ENCODE assay signal across 9 cellular contexts in genomic region chr17:40025991-40026815, GRCh38. TPM values are rescaled to one million over a fixed set of nuclear protein-coding genes. Genes with fewer than 3 reads are reported as not detected.
DNase-seq lines count a peak whose midpoint lies in the region; ATAC-seq and TF ChIP-seq lines count a peak whose summit lies in the region.
"Had no signal": no experiment of that assay in that cellular context is flagged by ENCODE, and none has a peak within 500 bp of the region (broad histone marks: within the 10 kb centered on the region; RNA-seq: fewer than 3 reads in every experiment).

No MANE protein-coding gene starts in this region.

- H3K4me3 Mint-ChIP-seq in activated naive CD8-positive, alpha-beta T cell treated with anti-CD3 and anti-CD28 coated beads for 36 hours: no peak overlapping the region
- H3K4me3 Mint-ChIP-seq in naive thymus-derived CD4-positive, alpha-beta T cell: peak overlapping the region; percentile 11 to 78 (median 56)
- no peak overlapping the region for H3K4me3 Mint-ChIP-seq in chondrocyte (ENCODE audit: unreplicated experiment)

- no peak overlapping the region for H3K27ac ChIP-seq in naive thymus-derived CD4-positive, alpha-beta T cell (ENCODE audit: low read depth, low read length)
- no peak overlapping the region for H3K27ac ChIP-seq in aorta (ENCODE audit: low read depth in 1 of 2, low read length in 2 of 2)
- H3K27ac ChIP-seq: pancreas had no signal

- peaks cover 4 to 77% (median 6%) of the 10 kb centered on the region in 3 experiments for H3K36me3 ChIP-seq in naive thymus-derived CD4-positive, alpha-beta T cell (ENCODE audit: control insufficient read depth in 2 of 3, insufficient read depth in 3 of 3, low read length in 3 of 3)
- H3K36me3 ChIP-seq in aorta (ENCODE audit: control insufficient read depth in 1 of 2, insufficient read depth in 2 of 2, low read length in 1 of 2): peaks cover 0 to 10% of the 10 kb centered on the region in 2 donors

- peak; percentile 68 for ATAC-seq in naive thymus-derived CD4-positive, alpha-beta T cell
- ATAC-seq in aorta (ENCODE audit: low FRiP score) (no peak), HG03521 (IDR thresholded peaks at IDR 0.05; ENCODE audit: unreplicated experiment) (no peak)

- peaks cover 33% of the 10 kb centered on the region for H3K36me3 Mint-ChIP-seq in activated naive CD8-positive, alpha-beta T cell treated with anti-CD3 and anti-CD28 coated beads for 36 hours
- peaks cover 8 to 49% (median 12%) of the 10 kb centered on the region in 5 donors for H3K36me3 Mint-ChIP-seq in naive thymus-derived CD4-positive, alpha-beta T cell
- H3K36me3 Mint-ChIP-seq in chondrocyte (ENCODE audit: low read depth): peaks cover 40% of the 10 kb centered on the region

- CTCF ChIA-PET in naive thymus-derived CD4-positive, alpha-beta T cell (lab: Charles Lee): interaction anchor here (0.6 to 4.7 kb wide), 20 partner anchors 13 to 403 kb away, joined by 3 to 85 read pairs (median 3); partner anchors contain the start of genes CSF3 and WIPF2

- peak; percentile 35 for DNase-seq in EH (ENCODE audit: low read depth)
- DNase-seq in RPMI7951 (ENCODE audit: low read depth): peak; percentile 87
- DNase-seq in activated naive CD8-positive, alpha-beta T cell treated with anti-CD3 and anti-CD28 coated beads for 36 hours: peak; percentile 38
- peak in 7 of 9 donors; percentile 35 to 59 (median 53) for DNase-seq in naive thymus-derived CD4-positive, alpha-beta T cell
- no peak for DNase-seq in aorta
- DNase-seq in chondrocyte (ENCODE audit: low spot score): no peak
- DNase-seq in AML-193 (lab: John Stamatoyannopoulos, UW): no peak

- H3K4me1 ChIP-seq in naive thymus-derived CD4-positive, alpha-beta T cell (ENCODE audit: control insufficient read depth in 2 of 2, insufficient read depth in 2 of 2, low read length in 2 of 2): peaks cover 6 to 26% of the 10 kb centered on the region in 2 donors
- H3K4me1 ChIP-seq in aorta (ENCODE audit: control insufficient read depth in 1 of 2, insufficient read depth in 2 of 2, low read length in 2 of 2): no peaks in the 10 kb centered on the region

- POLR2A ChIA-PET in naive thymus-derived CD4-positive, alpha-beta T cell (lab: Charles Lee): interaction anchor here (0.7 to 1.6 kb wide), 3 partner anchors 46 to 86 kb away, joined by 3 to 5 read pairs (median 4); partner anchors contain the start of gene PSMD3

- H3K27ac Mint-ChIP-seq in activated naive CD8-positive, alpha-beta T cell treated with anti-CD3 and anti-CD28 coated beads for 36 hours: no peak overlapping the region
- peak overlapping the region in 7 of 9 donors; percentile 30 to 88 (median 65) for H3K27ac Mint-ChIP-seq in naive thymus-derived CD4-positive, alpha-beta T cell
- no peak overlapping the region for H3K27ac Mint-ChIP-seq in chondrocyte (ENCODE audit: unreplicated experiment)

- 82 to 84% methylated on average over 22 of the region's 22 CpGs for WGBS in aorta, 2 donors

- peaks cover 15% of the 10 kb centered on the region for H3K4me1 Mint-ChIP-seq in activated naive CD8-positive, alpha-beta T cell treated with anti-CD3 and anti-CD28 coated beads for 36 hours
- H3K4me1 Mint-ChIP-seq in naive thymus-derived CD4-positive, alpha-beta T cell: peaks cover 10 to 24% (median 22%) of the 10 kb centered on the region in 7 donors
- H3K4me1 Mint-ChIP-seq in chondrocyte (ENCODE audit: low read depth): peaks cover 27% of the 10 kb centered on the region

- no peaks in the 10 kb centered on the region for H3K27me3 Mint-ChIP-seq in activated naive CD8-positive, alpha-beta T cell treated with anti-CD3 and anti-CD28 coated beads for 36 hours
- H3K27me3 Mint-ChIP-seq in naive thymus-derived CD4-positive, alpha-beta T cell: no peaks in the 10 kb centered on the region
- no peaks in the 10 kb centered on the region for H3K27me3 Mint-ChIP-seq in chondrocyte (ENCODE audit: low read depth)

- H3K27me3 ChIP-seq in naive thymus-derived CD4-positive, alpha-beta T cell (ENCODE audit: control insufficient read depth in 2 of 2, insufficient read depth in 2 of 2, low read length in 2 of 2): no peaks in the 10 kb centered on the region
- no peaks in the 10 kb centered on the region for H3K27me3 ChIP-seq in aorta (ENCODE audit: control insufficient read depth in 1 of 2, insufficient read depth in 2 of 2, low read length in 1 of 2)
- H3K27me3 ChIP-seq: pancreas had no signal

- intact Hi-C loops in naive thymus-derived CD4-positive, alpha-beta T cell (cut with micrococcal nuclease): loop anchor here in 1 of 2 donors (5.0 kb wide), 1 partner anchor 141 kb away; no protein-coding TSS in a partner anchor
- intact Hi-C loops in aorta (cut with DNase I): no loop called here

- no peaks in the 10 kb centered on the region for H3K9me3 ChIP-seq in naive thymus-derived CD4-positive, alpha-beta T cell (ENCODE audit: control insufficient read depth in 2 of 3, low read length in 3 of 3)
- no peaks in the 10 kb centered on the region for H3K9me3 ChIP-seq in aorta (ENCODE audit: control insufficient read depth, low read length)
- H3K9me3 ChIP-seq: pancreas had no signal

- no peaks in the 10 kb centered on the region for H3K9me3 Mint-ChIP-seq in activated naive CD8-positive, alpha-beta T cell treated with anti-CD3 and anti-CD28 coated beads for 36 hours
- H3K9me3 Mint-ChIP-seq in naive thymus-derived CD4-positive, alpha-beta T cell: no peaks in the 10 kb centered on the region
- H3K9me3 Mint-ChIP-seq in chondrocyte (ENCODE audit: low read depth): no peaks in the 10 kb centered on the region

- TF ChIP-seq CTCF in chondrocyte (IDR thresholded peaks at IDR 0.05): no peak

- H3K4me3 ChIP-seq in naive thymus-derived CD4-positive, alpha-beta T cell (ENCODE audit: low read length): no peak overlapping the region
- H3K4me3 ChIP-seq in aorta (ENCODE audit: low read length in 2 of 2): no peak overlapping the region
- H3K4me3 ChIP-seq: pancreas had no signal

RNA-seq across cellular contexts. Expression of gene CSF3, which starts 11.0 kb away (rescaled TPM):
- total RNA-seq in RPMI7951 (2014; rRNA removed; shearing (Covaris generic)): 0.49 TPM in 1 of 2 replicates, not detected in the other
- not detected for total RNA-seq in activated naive CD8-positive, alpha-beta T cell treated with anti-CD3 and anti-CD28 coated beads for 36 hours
- total RNA-seq in naive thymus-derived CD4-positive, alpha-beta T cell: not detected
- polyA plus RNA-seq in naive thymus-derived CD4-positive, alpha-beta T cell: not detected
- 1 to 10 TPM in 1 of 2 donors, under 1 TPM in 1; 0.39 to 5.4 TPM for total RNA-seq in aorta
- 1 to 10 TPM in 1 of 2 donors, not detected in 1; 2.7 TPM for polyA plus RNA-seq in aorta
- not detected in 3 replicates for total RNA-seq in chondrocyte

RNA-seq across cellular contexts. Expression of gene MED24, which starts 28.0 kb away (rescaled TPM):
- 44.9 and 47.8 TPM in 2 replicates for total RNA-seq in RPMI7951 (2014; rRNA removed; shearing (Covaris generic))
- 100 to 1,000 TPM; 103 to 107 TPM for total RNA-seq in activated naive CD8-positive, alpha-beta T cell treated with anti-CD3 and anti-CD28 coated beads for 36 hours
- total RNA-seq in naive thymus-derived CD4-positive, alpha-beta T cell: 100 to 1,000 TPM in 1 of 5 experiments, 10 to 100 TPM in 4; 82.9 to 103 (median 91.4) TPM
- 10 to 100 TPM; 46.7 to 62.7 TPM for polyA plus RNA-seq in naive thymus-derived CD4-positive, alpha-beta T cell
- total RNA-seq in aorta (10 to 100 TPM; 60.8 to 70.9 TPM), chondrocyte (54.4 to 94.3 TPM (median 57.7 TPM) in 3 replicates)
- polyA plus RNA-seq in aorta: 10 to 100 TPM; 20.7 to 66.5 TPM

RNA-seq across cellular contexts. Expression of gene THRA, which starts 36.6 kb away (rescaled TPM):
- 16.3 and 20.0 TPM in 2 replicates for total RNA-seq in RPMI7951 (2014; rRNA removed; shearing (Covaris generic))
- total RNA-seq in activated naive CD8-positive, alpha-beta T cell treated with anti-CD3 and anti-CD28 coated beads for 36 hours: 10 to 100 TPM; 11.4 to 12.1 TPM
- total RNA-seq in naive thymus-derived CD4-positive, alpha-beta T cell: 10 to 100 TPM in 4 of 5 experiments, 1 to 10 TPM in 1; 3.2 to 55.9 (median 48.4) TPM
- 10 to 100 TPM; 17.7 to 26.2 TPM for polyA plus RNA-seq in naive thymus-derived CD4-positive, alpha-beta T cell
- total RNA-seq in aorta (10 to 100 TPM; 53.7 to 62.3 TPM), chondrocyte (31.9 to 46.6 TPM (median 34.7 TPM) in 3 replicates)
- 10 to 100 TPM; 38.9 to 52.1 TPM for polyA plus RNA-seq in aorta

RNA-seq across cellular contexts. Expression of gene PSMD3, which starts 45.6 kb away (rescaled TPM):
- 114 and 116 TPM in 2 replicates for total RNA-seq in RPMI7951 (2014; rRNA removed; shearing (Covaris generic))
- total RNA-seq in activated naive CD8-positive, alpha-beta T cell treated with anti-CD3 and anti-CD28 coated beads for 36 hours: 100 to 1,000 TPM; 173 to 177 TPM
- total RNA-seq in naive thymus-derived CD4-positive, alpha-beta T cell: 100 to 1,000 TPM in 1 of 5 experiments, 10 to 100 TPM in 4; 55.7 to 111 (median 68.9) TPM
- polyA plus RNA-seq in naive thymus-derived CD4-positive, alpha-beta T cell: 10 to 100 TPM; 44.6 to 53.1 TPM
- total RNA-seq in aorta (10 to 100 TPM; 60.5 to 60.9 TPM), chondrocyte (83.6 to 101 TPM (median 86.9 TPM) in 3 replicates)
- polyA plus RNA-seq in aorta: 10 to 100 TPM; 27.0 to 59.3 TPM

Comparison
In these comparisons a context has a peak if more than half of its experiments do, and no peak if none do; other contexts are left out.
1. DNase-seq: peak in EH (single experiment), RPMI7951 (single experiment), activated naive CD8-positive, alpha-beta T cell treated with anti-CD3 and anti-CD28 coated beads for 36 hours (single experiment) and naive thymus-derived CD4-positive, alpha-beta T cell (7 of 9); none in aorta (0 of 2), chondrocyte (single experiment) and AML-193 (0 of 2).
2. H3K27ac Mint-ChIP-seq: peak in naive thymus-derived CD4-positive, alpha-beta T cell (7 of 9); none in activated naive CD8-positive, alpha-beta T cell treated with anti-CD3 and anti-CD28 coated beads for 36 hours (single experiment) and chondrocyte (single experiment).
3. H3K4me3 Mint-ChIP-seq: peak in naive thymus-derived CD4-positive, alpha-beta T cell (10 of 10); none in activated naive CD8-positive, alpha-beta T cell treated with anti-CD3 and anti-CD28 coated beads for 36 hours (single experiment) and chondrocyte (single experiment).